ENCODE assay signal across 1 cellular context in the genomic region with DNA sequence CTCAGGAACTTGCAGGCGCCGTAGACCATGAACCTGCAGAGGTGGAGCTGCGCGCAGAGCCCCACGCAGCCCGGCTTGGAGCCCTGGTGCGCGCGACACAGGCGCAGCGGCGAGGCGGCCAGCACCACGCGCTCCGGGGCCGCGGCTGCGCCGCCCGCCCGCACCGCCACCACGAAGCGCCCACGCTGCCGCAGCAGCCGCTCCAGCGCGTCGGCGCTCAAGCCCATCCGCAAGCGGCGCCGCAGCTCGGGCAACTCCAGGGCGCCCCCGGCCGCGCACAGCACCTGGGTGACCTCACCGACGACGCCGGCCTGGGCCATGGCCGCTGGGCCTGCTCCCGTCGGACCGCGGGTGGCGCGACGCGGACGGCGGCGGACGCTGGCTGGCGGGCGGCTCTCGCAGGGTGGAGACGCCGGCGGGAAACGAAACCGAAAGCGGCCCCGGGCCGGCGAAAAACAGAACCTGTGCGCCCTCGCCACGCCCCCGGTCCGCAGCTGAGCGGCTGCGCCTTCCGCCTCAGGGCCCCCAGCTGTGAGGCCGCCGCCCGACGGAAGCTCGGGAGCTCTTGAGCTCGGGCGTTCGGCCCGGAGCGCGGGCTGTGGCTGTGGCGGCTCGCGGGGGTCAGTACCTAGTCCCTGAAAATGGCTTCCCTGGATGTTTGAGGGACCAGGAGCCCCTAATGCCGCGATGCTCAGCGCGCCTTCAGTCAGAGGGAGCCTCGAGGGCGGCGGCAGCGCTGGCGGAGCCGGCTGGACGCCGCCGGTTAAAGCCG.
TF ChIP-seq lines count a peak whose summit lies in the region.

TSS of gene PARP12 (minus strand) at position 424 of the 772 bp plus-strand sequence. CDS start at position 320, 104 bp downstream.

TF ChIP-seq in K562, 482 proteins besides CTCF, POLR2A, EP300 and RAD21 (continued from another document and continues in another):
- TF ChIP-seq ZNF518B (CRISPR knock-in tag; IDR thresholded peaks at IDR 0.05) (no peak), PTRF (tag; IDR thresholded peaks at IDR 0.05) (no peak), CLOCK (CRISPR knock-in tag; IDR thresholded peaks at IDR 0.05; ENCODE audit: borderline replicate concordance) (no peak), ZC3H11A (IDR thresholded peaks at IDR 0.05; ENCODE audit: low read depth, low read length) (no peak), U2AF2 (optimal IDR thresholded peaks at IDR 0.05; ENCODE audit: low read depth, low read length) (no peak), SUPT5H (IDR thresholded peaks at IDR 0.05) (peak; percentile 70), SMAD4 (CRISPR knock-in tag; conservative IDR thresholded peaks at IDR 0.05) (peak; percentile 97), CTBP1 (IDR thresholded peaks at IDR 0.05; ENCODE audit: borderline replicate concordance) (peak; percentile 100), HLTF (IDR thresholded peaks at IDR 0.05) (no peak; the same call in 1 of the 2 replicates), ZNF431 (CRISPR knock-in tag; IDR thresholded peaks at IDR 0.05) (peak; percentile 50), SIX5 (IDR thresholded peaks at IDR 0.05; ENCODE audit: borderline replicate concordance in 1 of 2, insufficient read depth in 1 of 2, low read depth in 1 of 2, low read length in 2 of 2) (no peak), SAFB2 (IDR thresholded peaks at IDR 0.05; ENCODE audit: borderline replicate concordance, low read depth, low read length, severe bottlenecking) (no peak), ZNF707 (CRISPR knock-in tag; conservative IDR thresholded peaks at IDR 0.05) (no peak), POLR3A (IDR thresholded peaks at IDR 0.05; ENCODE audit: borderline replicate concordance, extremely low read depth, insufficient read depth, insufficient read length) (no peak), ZNF512 (tag; IDR thresholded peaks at IDR 0.05) (no peak), GABPA (tag; conservative IDR thresholded peaks at IDR 0.05; ENCODE audit: low read depth) (peak; percentile 81), RFX5 (IDR thresholded peaks at IDR 0.05; ENCODE audit: low read depth, low read length) (no peak), TSHZ1 (CRISPR knock-in tag; IDR thresholded peaks at IDR 0.05) (no peak), SMARCA4 (IDR thresholded peaks at IDR 0.05) (no peak), TEAD4 (IDR thresholded peaks at IDR 0.05; ENCODE audit: low read length) (peak; percentile 27; the same call in 1 of the 2 replicates), TEAD4 (CRISPR knock-in tag; IDR thresholded peaks at IDR 0.05; ENCODE audit: borderline replicate concordance) (no peak; the same call in 1 of the 2 replicates), E2F3 (CRISPR knock-in tag; IDR thresholded peaks at IDR 0.05) (no peak; the same call in none of the 2 replicates), SRSF7 (optimal IDR thresholded peaks at IDR 0.05; ENCODE audit: low read depth, low read length) (no peak), ZNF785 (CRISPR knock-in tag; IDR thresholded peaks at IDR 0.05) (no peak), ZFP91 (CRISPR knock-in tag; IDR thresholded peaks at IDR 0.05) (no peak), ILK (tag; IDR thresholded peaks at IDR 0.05; ENCODE audit: borderline replicate concordance, low read depth) (no peak), BRD4 (IDR thresholded peaks at IDR 0.05) (no peak), RBFOX2 (IDR thresholded peaks at IDR 0.05; ENCODE audit: low read depth, low read length) (peak; percentile 88), PTTG1 (tag; IDR thresholded peaks at IDR 0.05; ENCODE audit: low read depth) (no peak), ZFX (CRISPR knock-in tag; IDR thresholded peaks at IDR 0.05) (peak; percentile 97), ZBED1 (IDR thresholded peaks at IDR 0.05) (no peak), ZNF586 (CRISPR knock-in tag; conservative IDR thresholded peaks at IDR 0.05) (no peak), MECOM (CRISPR knock-in tag; IDR thresholded peaks at IDR 0.05) (no peak), MTF1 (CRISPR knock-in tag; IDR thresholded peaks at IDR 0.05; ENCODE audit: borderline replicate concordance) (no peak), MCM7 (IDR thresholded peaks at IDR 0.05) (no peak), NR2F6 (CRISPR knock-in tag; IDR thresholded peaks at IDR 0.05) (no peak), MAFF (IDR thresholded peaks at IDR 0.05; ENCODE audit: low read length) (no peak), NCOA2 (IDR thresholded peaks at IDR 0.05; ENCODE audit: partially characterized antibody in 2 of 2) (no peak), EGR1 (conservative IDR thresholded peaks at IDR 0.05) (peak; percentile 62), L3MBTL2 (IDR thresholded peaks at IDR 0.05) (peak; percentile 98), LEF1 (IDR thresholded peaks at IDR 0.05) (no peak; the same call in 1 of the 2 replicates), RBM22 (IDR thresholded peaks at IDR 0.05; ENCODE audit: low read depth, low read length, poor library complexity, severe bottlenecking) (peak; percentile 56)
- TF ChIP-seq, protein P1, sequence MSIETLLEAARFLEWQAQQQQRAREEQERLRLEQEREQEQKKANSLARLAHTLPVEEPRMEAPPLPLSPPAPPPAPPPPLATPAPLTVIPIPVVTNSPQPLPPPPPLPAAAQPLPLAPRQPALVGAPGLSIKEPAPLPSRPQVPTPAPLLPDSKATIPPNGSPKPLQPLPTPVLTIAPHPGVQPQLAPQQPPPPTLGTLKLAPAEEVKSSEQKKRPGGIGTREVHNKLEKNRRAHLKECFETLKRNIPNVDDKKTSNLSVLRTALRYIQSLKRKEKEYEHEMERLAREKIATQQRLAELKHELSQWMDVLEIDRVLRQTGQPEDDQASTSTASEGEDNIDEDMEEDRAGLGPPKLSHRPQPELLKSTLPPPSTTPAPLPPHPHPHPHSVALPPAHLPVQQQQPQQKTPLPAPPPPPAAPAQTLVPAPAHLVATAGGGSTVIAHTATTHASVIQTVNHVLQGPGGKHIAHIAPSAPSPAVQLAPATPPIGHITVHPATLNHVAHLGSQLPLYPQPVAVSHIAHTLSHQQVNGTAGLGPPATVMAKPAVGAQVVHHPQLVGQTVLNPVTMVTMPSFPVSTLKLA (conservative IDR thresholded peaks at IDR 0.05): peak; percentile 68 to 90; a peak in 3 of 4 replicates
- TF ChIP-seq, protein P2, sequence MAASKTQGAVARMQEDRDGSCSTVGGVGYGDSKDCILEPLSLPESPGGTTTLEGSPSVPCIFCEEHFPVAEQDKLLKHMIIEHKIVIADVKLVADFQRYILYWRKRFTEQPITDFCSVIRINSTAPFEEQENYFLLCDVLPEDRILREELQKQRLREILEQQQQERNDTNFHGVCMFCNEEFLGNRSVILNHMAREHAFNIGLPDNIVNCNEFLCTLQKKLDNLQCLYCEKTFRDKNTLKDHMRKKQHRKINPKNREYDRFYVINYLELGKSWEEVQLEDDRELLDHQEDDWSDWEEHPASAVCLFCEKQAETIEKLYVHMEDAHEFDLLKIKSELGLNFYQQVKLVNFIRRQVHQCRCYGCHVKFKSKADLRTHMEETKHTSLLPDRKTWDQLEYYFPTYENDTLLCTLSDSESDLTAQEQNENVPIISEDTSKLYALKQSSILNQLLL (CRISPR knock-in tag; IDR thresholded peaks at IDR 0.05; ENCODE audit: borderline replicate concordance): no peak
- TF ChIP-seq, protein P3, sequence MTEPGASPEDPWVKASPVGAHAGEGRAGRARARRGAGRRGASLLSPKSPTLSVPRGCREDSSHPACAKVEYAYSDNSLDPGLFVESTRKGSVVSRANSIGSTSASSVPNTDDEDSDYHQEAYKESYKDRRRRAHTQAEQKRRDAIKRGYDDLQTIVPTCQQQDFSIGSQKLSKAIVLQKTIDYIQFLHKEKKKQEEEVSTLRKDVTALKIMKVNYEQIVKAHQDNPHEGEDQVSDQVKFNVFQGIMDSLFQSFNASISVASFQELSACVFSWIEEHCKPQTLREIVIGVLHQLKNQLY (CRISPR knock-in tag; conservative IDR thresholded peaks at IDR 0.05): no peak
- TF ChIP-seq, protein P4, sequence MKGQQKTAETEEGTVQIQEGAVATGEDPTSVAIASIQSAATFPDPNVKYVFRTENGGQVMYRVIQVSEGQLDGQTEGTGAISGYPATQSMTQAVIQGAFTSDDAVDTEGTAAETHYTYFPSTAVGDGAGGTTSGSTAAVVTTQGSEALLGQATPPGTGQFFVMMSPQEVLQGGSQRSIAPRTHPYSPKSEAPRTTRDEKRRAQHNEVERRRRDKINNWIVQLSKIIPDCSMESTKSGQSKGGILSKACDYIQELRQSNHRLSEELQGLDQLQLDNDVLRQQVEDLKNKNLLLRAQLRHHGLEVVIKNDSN (CRISPR knock-in tag; IDR thresholded peaks at IDR 0.05): no peak
